Comparison of ENCODE assay signal across 8 cellular contexts in genomic region chr6:148464319-148465010, GRCh38.
DNase-seq lines count a peak whose midpoint lies in the region; ATAC-seq and TF ChIP-seq lines count a peak whose summit lies in the region.

No MANE protein-coding gene starts in this region.

- no peak for TF ChIP-seq EP300 in gastroesophageal sphincter (IDR thresholded peaks at IDR 0.05)

- no peak for TF ChIP-seq POLR2A in gastroesophageal sphincter (IDR thresholded peaks at IDR 0.05)
- TF ChIP-seq POLR2A in vagina (IDR thresholded peaks at IDR 0.05), result no peak

- H3K4me2 ChIP-seq in parathyroid adenoma (ENCODE audit: low read length), result no peak overlapping the region

- H3K36me3 ChIP-seq in HUES48 (ENCODE audit: control insufficient read depth, insufficient read depth, low read length), result no peaks in the 10 kb centered on the region
- H3K36me3 ChIP-seq in gastroesophageal sphincter, result no peaks in the 10 kb centered on the region
- no peaks in the 10 kb centered on the region for H3K36me3 ChIP-seq in parathyroid adenoma (ENCODE audit: control insufficient read depth, insufficient read depth, low read length)
- H3K36me3 ChIP-seq in vagina, result no peaks in the 10 kb centered on the region

- no peaks in the 10 kb centered on the region for H3K79me2 ChIP-seq in parathyroid adenoma

- 20 to 25% methylated on average over 2 to 4 of the region's 5 CpGs for WGBS in gastroesophageal sphincter (ENCODE audit: low coverage in 1 of 2), 2 donors

- H3K4me1 ChIP-seq in HUES48 (ENCODE audit: control insufficient read depth, insufficient read depth, low read length) (peaks cover 12% of the 10 kb centered on the region), gastroesophageal sphincter (peaks cover 8 to 57% (median 11%) of the 10 kb centered on the region in 3 donors), parathyroid adenoma (peaks cover 4% of the 10 kb centered on the region), vagina (peaks cover 23% of the 10 kb centered on the region)

- no peak overlapping the region for H3K4me3 ChIP-seq in HUES48 (ENCODE audit: low read depth, low read length)
- H3K4me3 ChIP-seq in gastroesophageal sphincter, result no peak overlapping the region
- no peak overlapping the region for H3K4me3 ChIP-seq in parathyroid adenoma (ENCODE audit: low read depth, low read length)
- H3K4me3 ChIP-seq in vagina, result no peak overlapping the region

- H3K9me3 ChIP-seq in HUES48 (ENCODE audit: control insufficient read depth, insufficient read depth, low read length) (no peaks in the 10 kb centered on the region), gastroesophageal sphincter (no peaks in the 10 kb centered on the region), parathyroid adenoma (ENCODE audit: control insufficient read depth, low read length) (no peaks in the 10 kb centered on the region), vagina (no peaks in the 10 kb centered on the region)

- H3K27me3 ChIP-seq in HUES48 (ENCODE audit: control insufficient read depth, insufficient read depth, low read length), result no peaks in the 10 kb centered on the region
- H3K27me3 ChIP-seq in gastroesophageal sphincter, result no peaks in the 10 kb centered on the region
- H3K27me3 ChIP-seq in parathyroid adenoma (ENCODE audit: control insufficient read depth, insufficient read depth, low read length), result no peaks in the 10 kb centered on the region
- H3K27me3 ChIP-seq in vagina, result no peaks in the 10 kb centered on the region

- DNase-seq in DMS114 treated with DMSO at 0.1 percent for 48 hours (lab: John Stamatoyannopoulos, UW; ENCODE audit: unreplicated experiment) (peak; percentile 41), OCI-M2 (lab: John Stamatoyannopoulos, UW; ENCODE audit: unreplicated experiment) (peak; percentile 28), vagina (ENCODE audit: extremely low spot score in 2 of 2) (peak in 1 of 2 donors; percentile 80)
- peak; percentile 17 for DNase-seq in activated T-helper 9 cell treated with anti-CD3 and anti-CD28 coated beads, Interleukin-2, amount 50 U/mL, for 16 hours (ENCODE audit: low read depth)

- H3K27ac ChIP-seq in HUES48 (ENCODE audit: low read depth, low read length) (peak overlapping the region; percentile 3), gastroesophageal sphincter (peak overlapping the region in 1 of 4 donors; percentile 1), parathyroid adenoma (no peak overlapping the region), vagina (peak overlapping the region; percentile 65)

- intact Hi-C loops in vagina (cut with DNase I), result loop anchor here (5.0 kb wide), 1 partner anchor 282 kb away; no protein-coding TSS in a partner anchor

- H2AFZ ChIP-seq in parathyroid adenoma, result no peak overlapping the region

- H3K9ac ChIP-seq in HUES48 (ENCODE audit: low read depth, low read length), result no peak overlapping the region
- H3K9ac ChIP-seq in parathyroid adenoma, result no peak overlapping the region

- peak; percentile 88 to 97 (median 92) for TF ChIP-seq CTCF in gastroesophageal sphincter (IDR thresholded peaks at IDR 0.05)
- TF ChIP-seq CTCF in parathyroid adenoma (IDR thresholded peaks at IDR 0.05), result peak; percentile 83
- peak; percentile 72 to 89 (median 88) for TF ChIP-seq CTCF in vagina (IDR thresholded peaks at IDR 0.05)

- ATAC-seq in GM21381 (IDR thresholded peaks at IDR 0.05; ENCODE audit: unreplicated experiment) (peak; percentile 74), gastroesophageal sphincter (peak; percentile 75)
